Comparison of ENCODE assay signal across 25 cellular contexts in genomic region chr5:5273398-5273797, GRCh38.
DNase-seq lines count a peak whose midpoint lies in the region; ATAC-seq, FAIRE-seq and TF ChIP-seq lines count a peak whose summit lies in the region.
"Had no signal": no experiment of that assay in that cellular context is flagged by ENCODE, and none has a peak within 500 bp of the region (broad histone marks: within the 10 kb centered on the region; RNA-seq: fewer than 3 reads in every experiment).

No MANE protein-coding gene starts in this region.

- H3K27ac ChIP-seq in HepG2 (ENCODE audit: extremely low read length, insufficient read depth, low read length), result no peak overlapping the region
- no peak overlapping the region for H3K27ac ChIP-seq in right lobe of liver
- H3K27ac ChIP-seq: BLaER1 treated with 17β-estradiol and CSF1 and Interleukin-3, amounts not matched to agents 10 nM and 100 nM had no signal

- no peak for TF ChIP-seq RAD21 in HepG2 (CRISPR knock-in tag; IDR thresholded peaks at IDR 0.05)

- H3K79me2 ChIP-seq in HepG2 (ENCODE audit: insufficient read depth, low read length), result no peaks in the 10 kb centered on the region

- H3K4me2 ChIP-seq in HepG2 (ENCODE audit: low read depth, low read length), result no peak overlapping the region
- H3K4me2 ChIP-seq: A549; BLaER1 treated with 17β-estradiol and CSF1 and Interleukin-3, amounts not matched to agents 10 nM and 100 nM had no signal

- H3K9ac ChIP-seq in HepG2 (ENCODE audit: insufficient read depth, low read depth, low read length), result no peak overlapping the region
- H3K9ac ChIP-seq: BLaER1 treated with 17β-estradiol and CSF1 and Interleukin-3, amounts not matched to agents 10 nM and 100 nM had no signal

- CTCF ChIA-PET in HepG2 (lab: Yijun Ruan, JAX; ENCODE audit: low intra/inter-chr PET ratio, low total read pairs) (no interaction called here), HEK293T (lab: Yijun Ruan, JAX) (no interaction called here)
- CTCF ChIA-PET in activated CD4-positive, alpha-beta memory T cell treated with anti-CD3 and anti-CD28 coated beads for 36 hours (lab: Charles Lee), result no interaction called here

- no peak for ATAC-seq in HepG2
- no peak for ATAC-seq in right lobe of liver
- ATAC-seq in HG02973 (IDR thresholded peaks at IDR 0.05; ENCODE audit: unreplicated experiment), result no peak
- ATAC-seq: A549 had no signal

- H3K36me3 ChIP-seq in HepG2 (replicated peaks in 1 of 2; ENCODE audit: control insufficient read depth in 1 of 2, insufficient read depth in 2 of 2, low read length in 2 of 2) (no peaks in the 10 kb centered on the region), right lobe of liver (no peaks in the 10 kb centered on the region)
- H3K36me3 ChIP-seq: BE2C; BLaER1 treated with 17β-estradiol and CSF1 and Interleukin-3, amounts not matched to agents 10 nM and 100 nM had no signal

- H3K4me3 ChIP-seq in HepG2 (replicated peaks in 1 of 3; ENCODE audit: insufficient read depth in 1 of 3, low read depth in 2 of 3, low read length in 3 of 3) (no peak overlapping the region), right lobe of liver (no peak overlapping the region)
- H3K4me3 ChIP-seq: A549; BLaER1 treated with 17β-estradiol and CSF1 and Interleukin-3, amounts not matched to agents 10 nM and 100 nM had no signal

- no peak for TF ChIP-seq CTCF in HepG2 (CRISPR knock-in tag; IDR thresholded peaks at IDR 0.05)
- TF ChIP-seq CTCF in right lobe of liver (IDR thresholded peaks at IDR 0.05), result no peak
- no peak for TF ChIP-seq CTCF in mesothelial cell of epicardium (IDR thresholded peaks at IDR 0.05; ENCODE audit: unreplicated experiment)
- no peak for TF ChIP-seq CTCF in nephron progenitor cell (IDR thresholded peaks at IDR 0.05)

- H3K27me3 ChIP-seq in HepG2 (ENCODE audit: control insufficient read depth in 1 of 2, insufficient read depth in 2 of 2, low read length in 2 of 2) (peaks cover 0 to 19% of the 10 kb centered on the region in 2 experiments; a peak in 2 of 5 replicates), right lobe of liver (no peaks in the 10 kb centered on the region)
- H3K27me3 ChIP-seq: BE2C; BLaER1 treated with 17β-estradiol and CSF1 and Interleukin-3, amounts not matched to agents 10 nM and 100 nM had no signal

- H3K27me3 Mint-ChIP-seq in mesothelial cell of epicardium (ENCODE audit: low read depth), result no peaks in the 10 kb centered on the region
- peaks cover 9% of the 10 kb centered on the region for H3K27me3 Mint-ChIP-seq in nephron progenitor cell (ENCODE audit: low read depth, poor library complexity)
- H3K27me3 Mint-ChIP-seq in activated CD4-positive, alpha-beta memory T cell treated with anti-CD3 and anti-CD28 coated beads for 36 hours, result peaks cover 3% of the 10 kb centered on the region
- H3K27me3 Mint-ChIP-seq: CD4-positive, alpha-beta memory T cell had no signal

- H3K9me3 ChIP-seq in HepG2 (ENCODE audit: low read length) (no peaks in the 10 kb centered on the region), right lobe of liver (no peaks in the 10 kb centered on the region)
- H3K9me3 ChIP-seq: A549; BE2C; BLaER1 treated with 17β-estradiol and CSF1 and Interleukin-3, amounts not matched to agents 10 nM and 100 nM had no signal

- TF ChIP-seq EP300 in HepG2 (IDR thresholded peaks at IDR 0.05; ENCODE audit: low read depth in 2 of 2, low read length in 2 of 2) (no peak), HepG2 (CRISPR knock-in tag; IDR thresholded peaks at IDR 0.05; ENCODE audit: borderline replicate concordance) (no peak)

- intact Hi-C loops in HepG2 (cut with micrococcal nuclease; ENCODE audit: unreplicated experiment), result no loop called here
- intact Hi-C loops in right lobe of liver (cut with DNase I), result no loop called here
- intact Hi-C loops in activated CD4-positive, alpha-beta memory T cell treated with anti-CD3 and anti-CD28 coated beads for 36 hours (cut with micrococcal nuclease), result no loop called here

- H3K9me3 Mint-ChIP-seq in mesothelial cell of epicardium, result no peaks in the 10 kb centered on the region
- H3K9me3 Mint-ChIP-seq in nephron progenitor cell, result peaks cover 3% of the 10 kb centered on the region
- H3K9me3 Mint-ChIP-seq in activated CD4-positive, alpha-beta memory T cell treated with anti-CD3 and anti-CD28 coated beads for 36 hours, result no peaks in the 10 kb centered on the region

- H2AFZ ChIP-seq in HepG2 (ENCODE audit: low read length), result no peak overlapping the region

- H3K27ac Mint-ChIP-seq in mesothelial cell of epicardium (peak overlapping the region; percentile 56), nephron progenitor cell (peak overlapping the region; percentile 44)
- no peak overlapping the region for H3K27ac Mint-ChIP-seq in activated CD4-positive, alpha-beta memory T cell treated with anti-CD3 and anti-CD28 coated beads for 36 hours
- H3K27ac Mint-ChIP-seq: CD14-positive monocyte; CD4-positive, alpha-beta memory T cell had no signal

- TF ChIP-seq POLR2A in HepG2 (IDR thresholded peaks at IDR 0.05; ENCODE audit: insufficient read depth in 1 of 2, low read depth in 2 of 2, low read length in 2 of 2), result no peak
- TF ChIP-seq POLR2A in right lobe of liver (IDR thresholded peaks at IDR 0.05), result no peak

- DNase-seq in HepG2 (ENCODE audit: low spot score), result no peak
- no peak for DNase-seq in right lobe of liver
- DNase-seq in mesothelial cell of epicardium (ENCODE audit: low spot score in 2 of 2, unreplicated experiment in 2 of 2), result no peak
- DNase-seq in nephron progenitor cell, result no peak
- DNase-seq in activated CD4-positive, alpha-beta memory T cell treated with anti-CD3 and anti-CD28 coated beads for 36 hours, result no peak
- DNase-seq in HEK293T (ENCODE audit: extremely low spot score), result no peak
- DNase-seq: 8988T; ACHN; AML-193; BE2C; Calu3; CD4-positive, alpha-beta memory T cell; COR-L47; DMS53; DMS79 treated with DMSO at 0.1 percent for 48 hours; GF-D8; H7; HCEC 1CT had no signal

- H3K4me1 Mint-ChIP-seq in mesothelial cell of epicardium (peaks cover 40% of the 10 kb centered on the region), nephron progenitor cell (peaks cover 10% of the 10 kb centered on the region)
- no peaks in the 10 kb centered on the region for H3K4me1 Mint-ChIP-seq in activated CD4-positive, alpha-beta memory T cell treated with anti-CD3 and anti-CD28 coated beads for 36 hours (ENCODE audit: low read depth)
- H3K4me1 Mint-ChIP-seq: CD14-positive monocyte; CD4-positive, alpha-beta memory T cell had no signal

- WGBS in HepG2 (ENCODE audit: low lambda C conversion rate), result 25% methylated on average over 3 of the region's 3 CpGs
- WGBS in right lobe of liver (ENCODE audit: insufficient coverage, low coverage, low lambda C conversion rate, missing lambda C conversion rate), result 88% methylated on average over 3 of the region's 3 CpGs

- no TSS peak for BruUV-seq in HepG2 (replicated peaks; lab: Mats Ljungman, UMichigan)

- in situ Hi-C loops in HepG2 (cut with HindIII; ENCODE audit: extremely low pct_ligation_motif_present, low pct_unique_long_range_greater_than_20kb), result no loop called here

- no peak for FAIRE-seq in HepG2 (lab: Jason Lieb, UNC)
- FAIRE-seq: A549, GM12891, GM18507, H1 had no signal

- POLR2A ChIA-PET in HepG2 (lab: Yijun Ruan, JAX) (no interaction called here), HEK293T (lab: Yijun Ruan, JAX) (interaction anchor here (0.7 kb wide), 1 partner anchor 77 kb away, joined by 3 read pairs; no protein-coding TSS in a partner anchor)
- POLR2A ChIA-PET in activated CD4-positive, alpha-beta memory T cell treated with anti-CD3 and anti-CD28 coated beads for 36 hours (lab: Charles Lee), result no interaction called here

- H4K20me1 ChIP-seq in HepG2 (ENCODE audit: insufficient read depth, low read length), result no peaks in the 10 kb centered on the region
- H4K20me1 ChIP-seq: BLaER1 treated with 17β-estradiol and CSF1 and Interleukin-3, amounts not matched to agents 10 nM and 100 nM had no signal

- H3K4me3 Mint-ChIP-seq in mesothelial cell of epicardium (no peak overlapping the region), nephron progenitor cell (no peak overlapping the region)
- H3K4me3 Mint-ChIP-seq in activated CD4-positive, alpha-beta memory T cell treated with anti-CD3 and anti-CD28 coated beads for 36 hours, result no peak overlapping the region
- H3K4me3 Mint-ChIP-seq: CD14-positive monocyte; CD4-positive, alpha-beta memory T cell had no signal

- H3K36me3 Mint-ChIP-seq in mesothelial cell of epicardium (peaks cover 12% of the 10 kb centered on the region), nephron progenitor cell (ENCODE audit: low read depth) (no peaks in the 10 kb centered on the region)
- no peaks in the 10 kb centered on the region for H3K36me3 Mint-ChIP-seq in activated CD4-positive, alpha-beta memory T cell treated with anti-CD3 and anti-CD28 coated beads for 36 hours
- H3K36me3 Mint-ChIP-seq: CD14-positive monocyte; CD4-positive, alpha-beta memory T cell had no signal

- H3K4me1 ChIP-seq in HepG2 (ENCODE audit: insufficient read depth, low read length) (0 out of 2 replicates have a peak, but pooled peaks cover 9% of the 10 kb centered on the region), right lobe of liver (no peaks in the 10 kb centered on the region)
- H3K4me1 ChIP-seq: BLaER1 treated with 17β-estradiol and CSF1 and Interleukin-3, amounts not matched to agents 10 nM and 100 nM had no signal

TF ChIP-seq in HepG2, 621 proteins besides CTCF, POLR2A, EP300 and RAD21:
- TF ChIP-seq CREB1 (IDR thresholded peaks at IDR 0.05) (peak; percentile 96), CREB1 (CRISPR knock-in tag; IDR thresholded peaks at IDR 0.05) (no peak), ATF7 (IDR thresholded peaks at IDR 0.05) (peak; percentile 90), ATF7 (CRISPR knock-in tag; IDR thresholded peaks at IDR 0.05) (no peak), DNMT3B (CRISPR knock-in tag; conservative IDR thresholded peaks at IDR 0.05) (no peak), SYNCRIP (IDR thresholded peaks at IDR 0.05; ENCODE audit: insufficient read depth, low read depth, low read length) (no peak)
TF ChIP-seq in HepG2: peak in this region for 2.

TF ChIP-seq in HEK293T, 16 proteins besides CTCF, POLR2A, EP300 and RAD21:
- TF ChIP-seq SP1 (IDR thresholded peaks at IDR 0.05), result no peak
- no peak for TF ChIP-seq ELF4 (IDR thresholded peaks at IDR 0.05)
- TF ChIP-seq NFRKB (IDR thresholded peaks at IDR 0.05), result no peak
- no peak for TF ChIP-seq TARDBP (IDR thresholded peaks at IDR 0.05)
